ENCODE assay signal across 20 cellular contexts in the genomic region with DNA sequence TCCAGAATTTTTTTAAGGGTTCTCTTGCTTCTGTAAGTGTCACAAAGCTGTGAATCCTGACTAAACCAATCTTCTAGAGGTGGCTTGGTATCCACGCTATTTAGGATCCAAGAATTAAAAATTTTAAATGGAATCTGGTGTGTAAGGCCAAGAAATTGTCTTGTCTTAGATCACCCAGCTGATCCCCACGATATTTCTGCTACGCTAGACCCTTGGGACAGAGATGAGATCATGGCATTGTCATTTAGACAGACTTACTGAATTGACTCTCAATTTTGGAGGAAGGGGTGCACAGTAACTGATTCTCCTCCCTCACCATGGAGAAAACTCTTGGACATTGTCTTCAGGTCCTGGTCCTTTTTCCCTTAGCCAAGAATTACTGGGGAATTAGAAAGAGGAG. TPM values are rescaled to one million over a fixed set of nuclear protein-coding genes. Genes with fewer than 3 reads are reported as not detected.
DNase-seq lines count a peak whose midpoint lies in the region; ATAC-seq and TF ChIP-seq lines count a peak whose summit lies in the region.
"Had no signal": no experiment of that assay in that cellular context is flagged by ENCODE, and none has a peak within 500 bp of the region (broad histone marks: within the 10 kb centered on the region; RNA-seq: fewer than 3 reads in every experiment).

No MANE protein-coding gene starts in this region.

- H3K27me3 ChIP-seq in vagina, result no peaks in the 10 kb centered on the region
- H3K27me3 ChIP-seq: breast epithelium, tibial nerve had no signal

- H3K79me2 ChIP-seq in OCI-LY7 (ENCODE audit: insufficient read depth, low read depth, low read length), result peaks cover 79% of the 10 kb centered on the region; the same call in 1 of the 2 replicates

- TF ChIP-seq CTCF in OCI-LY7 (conservative IDR thresholded peaks at IDR 0.05; ENCODE audit: low read length) (no peak), vagina (IDR thresholded peaks at IDR 0.05) (no peak)

- no peak for DNase-seq in stimulated activated naive CD8-positive, alpha-beta T cell treated with anti-CD3 and anti-CD28 coated beads, Interleukin-15, Interleukin-2, amounts not matched to agents 100 U/mL and 50 U/mL, for 24 hours
- no peak for DNase-seq in OCI-LY7 (ENCODE audit: low spot score)
- DNase-seq in central memory CD8-positive, alpha-beta T cell (ENCODE audit: low spot score in 2 of 2), result no peak
- DNase-seq in vagina (ENCODE audit: extremely low spot score in 2 of 2), result no peak
- no peak for DNase-seq in NCI-H2107 (lab: John Stamatoyannopoulos, UW)
- no peak for DNase-seq in mucosa of gallbladder (ENCODE audit: low spot score)
- DNase-seq: activated CD4-positive, alpha-beta T cell treated with anti-CD3 and anti-CD28 coated beads for 4 hours; activated gamma-delta T cell; esophagus squamous epithelium; IMR-90; MV-4-11; NCI-H2081; NCI-H524 treated with DMSO at 0.1 percent for 48 hours; psoas muscle had no signal

- CTCF ChIA-PET in OCI-LY7 (lab: Charles Lee; ENCODE audit: unreplicated experiment), result no interaction called here

- no peak for TF ChIP-seq POLR2A in vagina (IDR thresholded peaks at IDR 0.05)

- H3K9me3 ChIP-seq in OCI-LY7 (ENCODE audit: low read length) (no peaks in the 10 kb centered on the region), vagina (no peaks in the 10 kb centered on the region)
- H3K9me3 ChIP-seq: breast epithelium, esophagus squamous epithelium, psoas muscle, tibial nerve had no signal

- intact Hi-C loops in OCI-LY7 (cut with micrococcal nuclease; ENCODE audit: unreplicated experiment) (no loop called here), vagina (cut with DNase I) (no loop called here)

- H3K27me3 Mint-ChIP-seq in stimulated activated naive CD8-positive, alpha-beta T cell treated with anti-CD3 and anti-CD28 coated beads, Interleukin-15, Interleukin-2, amounts not matched to agents 100 ng/mL and 50 ng/mL, for 24 hours, result no peaks in the 10 kb centered on the region
- no peaks in the 10 kb centered on the region for H3K27me3 Mint-ChIP-seq in central memory CD8-positive, alpha-beta T cell

- no peaks in the 10 kb centered on the region for H3K9me3 Mint-ChIP-seq in stimulated activated naive CD8-positive, alpha-beta T cell treated with anti-CD3 and anti-CD28 coated beads, Interleukin-15, Interleukin-2, amounts not matched to agents 100 ng/mL and 50 ng/mL, for 24 hours
- no peaks in the 10 kb centered on the region for H3K9me3 Mint-ChIP-seq in central memory CD8-positive, alpha-beta T cell
- H3K9me3 Mint-ChIP-seq: stimulated activated memory B cell treated with anti-CD40 and anti-IgM and Interleukin-4, amounts not matched to agents 10 μg/mL and 1 μg/mL and 100 μg/mL, for 72 hours had no signal

- H3K27ac ChIP-seq in OCI-LY7 (ENCODE audit: low read depth, low read length, poor library complexity, severe bottlenecking), result no peak overlapping the region
- H3K27ac ChIP-seq in vagina, result peak overlapping the region; percentile 15
- H3K27ac ChIP-seq: breast epithelium, psoas muscle had no signal

- H3K9me2 ChIP-seq in OCI-LY7 (ENCODE audit: insufficient read depth, low read length), result no peaks in the 10 kb centered on the region

- peak overlapping the region; percentile 25 for H3K4me3 Mint-ChIP-seq in stimulated activated naive CD8-positive, alpha-beta T cell treated with anti-CD3 and anti-CD28 coated beads, Interleukin-15, Interleukin-2, amounts not matched to agents 100 ng/mL and 50 ng/mL, for 24 hours
- peak overlapping the region; percentile 89 for H3K4me3 Mint-ChIP-seq in central memory CD8-positive, alpha-beta T cell
- H3K4me3 Mint-ChIP-seq: B cell; stimulated activated memory B cell treated with anti-CD40 and anti-IgM and Interleukin-4, amounts not matched to agents 10 μg/mL and 1 μg/mL and 100 μg/mL, for 72 hours had no signal

- H3K36me3 ChIP-seq in OCI-LY7 (ENCODE audit: insufficient read depth, low read length), result no peaks in the 10 kb centered on the region
- no peaks in the 10 kb centered on the region for H3K36me3 ChIP-seq in vagina
- H3K36me3 ChIP-seq: breast epithelium, esophagus squamous epithelium, tibial nerve had no signal

- no peak overlapping the region for H3K4me3 ChIP-seq in OCI-LY7 (ENCODE audit: low read depth, low read length, poor library complexity, severe bottlenecking)
- no peak overlapping the region for H3K4me3 ChIP-seq in vagina
- H3K4me3 ChIP-seq: breast epithelium, esophagus squamous epithelium, psoas muscle, tibial nerve had no signal

- peaks cover 88% of the 10 kb centered on the region for H3K4me1 ChIP-seq in OCI-LY7 (ENCODE audit: insufficient read depth, low read length, poor library complexity, severe bottlenecking)
- H3K4me1 ChIP-seq in vagina, result no peaks in the 10 kb centered on the region
- H3K4me1 ChIP-seq: breast epithelium, psoas muscle had no signal

- BruUV-seq in OCI-LY7 (replicated peaks; lab: Mats Ljungman, UMichigan), result no TSS peak

- no peaks in the 10 kb centered on the region for H4K20me1 ChIP-seq in OCI-LY7 (ENCODE audit: insufficient read depth, low read length)

- ATAC-seq in stimulated activated naive CD8-positive, alpha-beta T cell treated with anti-CD3 and anti-CD28 coated beads, Interleukin-15, Interleukin-2, amounts not matched to agents 100 U/mL and 50 U/mL, for 24 hours, result no peak
- ATAC-seq in central memory CD8-positive, alpha-beta T cell (replicated peaks; ENCODE audit: extremely low read depth, poor library complexity, severe bottlenecking), result no peak
- no peak for ATAC-seq in HG03520 (IDR thresholded peaks at IDR 0.05; ENCODE audit: unreplicated experiment)
- ATAC-seq: psoas muscle; stimulated activated memory B cell treated with anti-CD40 and anti-IgM and Interleukin-4, amounts not matched to agents 10 μg/mL and 1 μg/mL and 100 μg/mL, for 72 hours had no signal

- peaks cover 85% of the 10 kb centered on the region for H3K4me1 Mint-ChIP-seq in stimulated activated naive CD8-positive, alpha-beta T cell treated with anti-CD3 and anti-CD28 coated beads, Interleukin-15, Interleukin-2, amounts not matched to agents 100 ng/mL and 50 ng/mL, for 24 hours (ENCODE audit: low read depth)
- H3K4me1 Mint-ChIP-seq in central memory CD8-positive, alpha-beta T cell, result peaks cover 78% of the 10 kb centered on the region

- peak overlapping the region; percentile 81 for H3K4me2 ChIP-seq in OCI-LY7 (ENCODE audit: low read length)

- peak overlapping the region; percentile 47 for H3K27ac Mint-ChIP-seq in stimulated activated naive CD8-positive, alpha-beta T cell treated with anti-CD3 and anti-CD28 coated beads, Interleukin-15, Interleukin-2, amounts not matched to agents 100 ng/mL and 50 ng/mL, for 24 hours
- H3K27ac Mint-ChIP-seq in central memory CD8-positive, alpha-beta T cell (ENCODE audit: low read depth), result peak overlapping the region; percentile 100
- H3K27ac Mint-ChIP-seq: B cell; stimulated activated memory B cell treated with anti-CD40 and anti-IgM and Interleukin-4, amounts not matched to agents 10 μg/mL and 1 μg/mL and 100 μg/mL, for 72 hours had no signal

- POLR2A ChIA-PET in OCI-LY7 (lab: Charles Lee), result interaction anchor here (1.2 to 7.3 kb wide), 3 partner anchors 8 to 51 kb away, joined by 3 to 69 read pairs (median 5); no protein-coding TSS in a partner anchor

- H3K36me3 Mint-ChIP-seq in stimulated activated naive CD8-positive, alpha-beta T cell treated with anti-CD3 and anti-CD28 coated beads, Interleukin-15, Interleukin-2, amounts not matched to agents 100 ng/mL and 50 ng/mL, for 24 hours (ENCODE audit: low read depth), result no peaks in the 10 kb centered on the region
- peaks cover 18% of the 10 kb centered on the region for H3K36me3 Mint-ChIP-seq in central memory CD8-positive, alpha-beta T cell (ENCODE audit: insufficient read depth)
- H3K36me3 Mint-ChIP-seq: stimulated activated memory B cell treated with anti-CD40 and anti-IgM and Interleukin-4, amounts not matched to agents 10 μg/mL and 1 μg/mL and 100 μg/mL, for 72 hours had no signal

- H2AFZ ChIP-seq in OCI-LY7 (ENCODE audit: low read length), result no peak overlapping the region

RNA-seq across cellular contexts. Expression of gene GPRIN3, which starts 5.7 kb away (rescaled TPM):
- total RNA-seq in OCI-LY7 (2014; rRNA removed; shearing (Covaris generic)), result 3.6 and 4.6 TPM in 2 replicates
- 9.3 and 9.9 TPM in 2 replicates for total RNA-seq in OCI-LY7 (2022)
- total RNA-seq in vagina, result 6.1 TPM
- 15.2 TPM for total RNA-seq in mucosa of gallbladder
